8 cellular contexts compared by ENCODE assay signal in genomic region chr6:34238507-34239239, GRCh38. TPM values are rescaled to one million over a fixed set of nuclear protein-coding genes. Genes with fewer than 3 reads are reported as not detected.
DNase-seq lines count a peak whose midpoint lies in the region; ATAC-seq, FAIRE-seq and TF ChIP-seq lines count a peak whose summit lies in the region.

No MANE protein-coding gene starts in this region.

- H3K27ac ChIP-seq in left ventricle myocardium inferior (replicated peaks) (no peak overlapping the region), HepG2 (ENCODE audit: extremely low read length, insufficient read depth, low read length) (peak overlapping the region; percentile 65)

- no TSS peak for BruUV-seq in HepG2 (replicated peaks; lab: Mats Ljungman, UMichigan)

- no peaks in the 10 kb centered on the region for H3K9me3 ChIP-seq in left ventricle myocardium inferior (replicated peaks)
- H3K9me3 ChIP-seq in HepG2 (ENCODE audit: low read length): no peaks in the 10 kb centered on the region

- H3K9me3 Mint-ChIP-seq in activated T-helper 2 cell treated with anti-CD3 and anti-CD28 coated beads, Interferon-gamma antibody, Interleukin-2, Interleukin-4, amounts not matched to agents 10 μg/mL and 5 μg/mL and 100 μg/mL, durations not matched to agents 14 hours and 24 hours and 36 hours: no peaks in the 10 kb centered on the region

- H3K4me3 ChIP-seq in left ventricle myocardium inferior (peak overlapping the region; percentile 91), HepG2 (replicated peaks in 1 of 3; ENCODE audit: insufficient read depth in 1 of 3, low read depth in 2 of 3, low read length in 3 of 3) (peak overlapping the region; percentile 78 to 91 (median 86))

- H3K4me2 ChIP-seq in HepG2 (ENCODE audit: low read depth, low read length): peak overlapping the region; percentile 79

- H4K20me1 ChIP-seq in HepG2 (ENCODE audit: insufficient read depth, low read length): no peaks in the 10 kb centered on the region

- peaks cover 51% of the 10 kb centered on the region for H3K36me3 Mint-ChIP-seq in activated T-helper 2 cell treated with anti-CD3 and anti-CD28 coated beads, Interferon-gamma antibody, Interleukin-2, Interleukin-4, amounts not matched to agents 10 μg/mL and 5 μg/mL and 100 μg/mL, durations not matched to agents 14 hours and 24 hours and 36 hours (ENCODE audit: low read depth)

- H3K36me3 ChIP-seq in left ventricle myocardium inferior (peaks cover 15% of the 10 kb centered on the region), HepG2 (replicated peaks in 1 of 2; ENCODE audit: control insufficient read depth in 1 of 2, insufficient read depth in 2 of 2, low read length in 2 of 2) (peaks cover 20 to 35% of the 10 kb centered on the region in 2 experiments; a peak in 4 of 5 replicates)

- TF ChIP-seq EP300 in HepG2 (IDR thresholded peaks at IDR 0.05; ENCODE audit: low read depth in 2 of 2, low read length in 2 of 2) (no peak), HepG2 (CRISPR knock-in tag; IDR thresholded peaks at IDR 0.05; ENCODE audit: borderline replicate concordance) (no peak)

- H3K27me3 ChIP-seq in left ventricle myocardium inferior (ENCODE audit: low read depth) (no peaks in the 10 kb centered on the region), HepG2 (ENCODE audit: control insufficient read depth in 1 of 2, insufficient read depth in 2 of 2, low read length in 2 of 2) (no peaks in the 10 kb centered on the region; a peak in 1 of 5 replicates)

- H3K4me1 ChIP-seq in left ventricle myocardium inferior (peaks cover 31% of the 10 kb centered on the region), HepG2 (ENCODE audit: insufficient read depth, low read length) (peaks cover 50% of the 10 kb centered on the region)

- H3K9ac ChIP-seq in HepG2 (ENCODE audit: insufficient read depth, low read depth, low read length): peak overlapping the region; percentile 88

- no peak overlapping the region for H2AFZ ChIP-seq in HepG2 (ENCODE audit: low read length)

- intact Hi-C loops in left ventricle myocardium inferior (cut with micrococcal nuclease): loop anchor here (5.0 kb wide), 1 partner anchor 41 kb away; no protein-coding TSS in a partner anchor
- intact Hi-C loops in Right ventricle myocardium superior (cut with DNase I): no loop called here
- intact Hi-C loops in activated T-helper 2 cell treated with anti-CD3 and anti-CD28 coated beads, Interferon-gamma antibody, Interleukin-2, Interleukin-4, amounts not matched to agents 10 μg/mL and 5 μg/mL and 100 μg/mL, durations not matched to agents 14 hours and 24 hours and 36 hours (cut with micrococcal nuclease): loop anchor here (5.0 kb wide), 2 partner anchors 41 to 56 kb away; no protein-coding TSS in a partner anchor
- intact Hi-C loops in HepG2 (cut with micrococcal nuclease; ENCODE audit: unreplicated experiment): no loop called here

- H3K27me3 Mint-ChIP-seq in activated T-helper 2 cell treated with anti-CD3 and anti-CD28 coated beads, Interferon-gamma antibody, Interleukin-2, Interleukin-4, amounts not matched to agents 10 μg/mL and 5 μg/mL and 100 μg/mL, durations not matched to agents 14 hours and 24 hours and 36 hours (ENCODE audit: low read depth): no peaks in the 10 kb centered on the region

- DNase-seq in left ventricle myocardium inferior: no peak
- no peak for DNase-seq in Right ventricle myocardium superior
- DNase-seq in activated T-helper 2 cell treated with anti-CD3 and anti-CD28 coated beads, Interferon-gamma antibody, Interleukin-2, Interleukin-4, amounts not matched to agents 10 μg/mL and 5 μg/mL and 100 μg/mL, durations not matched to agents 14 hours and 24 hours and 36 hours (ENCODE audit: low spot score): no peak
- DNase-seq in HepG2 (ENCODE audit: low spot score): no peak
- DNase-seq in GM13976 (ENCODE audit: low spot score): no peak
- no peak for DNase-seq in G401 (ENCODE audit: low spot score)

- 0 out of 4 replicates have a peak, but pooled peaks of 1 of the 2 experiments have one; percentile 7 for TF ChIP-seq POLR2A in HepG2 (IDR thresholded peaks at IDR 0.05; ENCODE audit: insufficient read depth in 1 of 2, low read depth in 2 of 2, low read length in 2 of 2)

- POLR2A ChIA-PET in HepG2 (lab: Yijun Ruan, JAX): no interaction called here

- FAIRE-seq in HepG2 (lab: Jason Lieb, UNC): no peak

- no peak for TF ChIP-seq RAD21 in HepG2 (CRISPR knock-in tag; IDR thresholded peaks at IDR 0.05)

- H3K79me2 ChIP-seq in HepG2 (ENCODE audit: insufficient read depth, low read length): peaks cover 25% of the 10 kb centered on the region

- H3K27ac Mint-ChIP-seq in activated T-helper 2 cell treated with anti-CD3 and anti-CD28 coated beads, Interferon-gamma antibody, Interleukin-2, Interleukin-4, amounts not matched to agents 10 μg/mL and 5 μg/mL and 100 μg/mL, durations not matched to agents 14 hours and 24 hours and 36 hours: peak overlapping the region; percentile 86

- WGBS in HepG2 (ENCODE audit: low lambda C conversion rate): 84% methylated on average over 12 of the region's 12 CpGs

- H3K4me1 Mint-ChIP-seq in activated T-helper 2 cell treated with anti-CD3 and anti-CD28 coated beads, Interferon-gamma antibody, Interleukin-2, Interleukin-4, amounts not matched to agents 10 μg/mL and 5 μg/mL and 100 μg/mL, durations not matched to agents 14 hours and 24 hours and 36 hours (ENCODE audit: low read depth): peaks cover 57% of the 10 kb centered on the region

- in situ Hi-C loops in HepG2 (cut with HindIII; ENCODE audit: extremely low pct_ligation_motif_present, low pct_unique_long_range_greater_than_20kb): loop anchor here (25.0 kb wide), 1 partner anchor 374 kb away; no protein-coding TSS in a partner anchor
- in situ Hi-C loops in GM13976 (cut with MboI; ENCODE audit: low sequenced_read_pairs, unreplicated experiment): no loop called here
- in situ Hi-C loops in G401 (cut with HindIII; ENCODE audit: low sequenced_read_pairs): no loop called here

- CTCF ChIA-PET in HepG2 (lab: Yijun Ruan, JAX; ENCODE audit: low intra/inter-chr PET ratio, low total read pairs): interaction anchor here (0.9 kb wide), 1 partner anchor 42 kb away, joined by 4 read pairs; no protein-coding TSS in a partner anchor

- H3K4me3 Mint-ChIP-seq in activated T-helper 2 cell treated with anti-CD3 and anti-CD28 coated beads, Interferon-gamma antibody, Interleukin-2, Interleukin-4, amounts not matched to agents 10 μg/mL and 5 μg/mL and 100 μg/mL, durations not matched to agents 14 hours and 24 hours and 36 hours (ENCODE audit: low read depth): peak overlapping the region; percentile 91

- no peak for ATAC-seq in Right ventricle myocardium superior (ENCODE audit: poor library complexity)
- no peak for ATAC-seq in HepG2
- ATAC-seq in HG02852 (IDR thresholded peaks at IDR 0.05; ENCODE audit: unreplicated experiment): no peak
- no peak for ATAC-seq in GM19023 (IDR thresholded peaks at IDR 0.05; ENCODE audit: unreplicated experiment)

- TF ChIP-seq CTCF in left ventricle myocardium inferior (IDR thresholded peaks at IDR 0.05; ENCODE audit: borderline replicate concordance) (no peak), HepG2 (CRISPR knock-in tag; IDR thresholded peaks at IDR 0.05) (no peak), GM13976 (IDR thresholded peaks at IDR 0.05; ENCODE audit: borderline replicate concordance, control extremely low read depth, extremely low read depth, insufficient read depth, missing control alignments) (no peak)

RNA-seq across cellular contexts. Expression of gene HMGA1, which starts 2.0 kb away (rescaled TPM):
- 46.7 TPM for total RNA-seq in left ventricle myocardium inferior
- total RNA-seq in Right ventricle myocardium superior: 45.7 TPM
- total RNA-seq in activated T-helper 2 cell treated with anti-CD3 and anti-CD28 coated beads, Interferon-gamma antibody, Interleukin-2, Interleukin-4, amounts not matched to agents 10 μg/mL and 5 μg/mL and 100 μg/mL, durations not matched to agents 14 hours and 24 hours and 36 hours: 412 and 422 TPM in 2 replicates
- total RNA-seq in HepG2 (2016; rRNA removed; fragmentation: Illumina TruSeq; extraction: Trizol): 145 and 150 TPM in 2 replicates
- total RNA-seq in HepG2 (2016; cell fraction: cytosol; rRNA removed; fragmentation: Illumina TruSeq; extraction: Trizol; ENCODE audit: low read depth): 82.4 and 94.2 TPM in 2 replicates
- total RNA-seq in HepG2 (2016; cell fraction: insoluble cytoplasmic fraction; rRNA removed; fragmentation: Illumina TruSeq; extraction: Trizol): 136 and 144 TPM in 2 replicates
- total RNA-seq in HepG2 (2016; cell fraction: membrane; rRNA removed; fragmentation: Illumina TruSeq; extraction: Trizol): 218 and 242 TPM in 2 replicates
- 54.7 and 67.6 TPM in 2 replicates for total RNA-seq in HepG2 (2016; cell fraction: nucleus; rRNA removed; fragmentation: Illumina TruSeq; extraction: Trizol)
- 110 and 117 TPM in 2 replicates for polyA plus RNA-seq in HepG2 (2011; rRNA removed)
- polyA plus RNA-seq in HepG2 (2011; cell fraction: cytosol; rRNA removed): 75.3 and 119 TPM in 2 replicates
- 94.8 and 98.5 TPM in 2 replicates for polyA plus RNA-seq in HepG2 (2011; cell fraction: nucleus; rRNA removed)
- 124 and 156 TPM in 2 replicates for polyA plus RNA-seq in HepG2 (2012)
- polyA plus RNA-seq in HepG2 (2016; cell fraction: cytosol; fragmentation: Illumina TruSeq; extraction: Trizol; ENCODE audit: low read depth): 263 TPM in 2 replicates
- polyA plus RNA-seq in HepG2 (2016; cell fraction: insoluble cytoplasmic fraction; fragmentation: Illumina TruSeq; extraction: Trizol; ENCODE audit: low read depth): 365 and 450 TPM in 2 replicates
- 531 and 581 TPM in 2 replicates for polyA plus RNA-seq in HepG2 (2016; cell fraction: membrane; fragmentation: Illumina TruSeq; extraction: Trizol; ENCODE audit: low read depth)
- polyA plus RNA-seq in HepG2 (2016; cell fraction: nucleus; fragmentation: Illumina TruSeq; extraction: Trizol; ENCODE audit: insufficient read depth, low read depth): 216 and 222 TPM in 2 replicates
- polyA minus RNA-seq in HepG2 (2011; rRNA and poly(A)+ RNA removed; ENCODE audit: low replicate concordance): 74.1 and 108 TPM in 2 replicates
- 75.7 and 94.8 TPM in 2 replicates for polyA minus RNA-seq in HepG2 (2011; cell fraction: cytosol; rRNA and poly(A)+ RNA removed)
- polyA minus RNA-seq in HepG2 (2011; cell fraction: nucleus; rRNA and poly(A)+ RNA removed): 17.0 and 21.0 TPM in 2 replicates
- total RNA-seq in G401 (2014; rRNA removed; shearing (Covaris generic)): 321 and 360 TPM in 2 replicates

RNA-seq across cellular contexts. Expression of gene SMIM29, which starts 10.1 kb away (rescaled TPM):
- total RNA-seq in left ventricle myocardium inferior: 27.1 TPM
- total RNA-seq in Right ventricle myocardium superior: 19.1 TPM
- 16.6 and 17.3 TPM in 2 replicates for total RNA-seq in activated T-helper 2 cell treated with anti-CD3 and anti-CD28 coated beads, Interferon-gamma antibody, Interleukin-2, Interleukin-4, amounts not matched to agents 10 μg/mL and 5 μg/mL and 100 μg/mL, durations not matched to agents 14 hours and 24 hours and 36 hours
- total RNA-seq in HepG2 (2016; rRNA removed; fragmentation: Illumina TruSeq; extraction: Trizol): 11.2 and 15.3 TPM in 2 replicates
- 78.6 and 81.3 TPM in 2 replicates for total RNA-seq in HepG2 (2016; cell fraction: cytosol; rRNA removed; fragmentation: Illumina TruSeq; extraction: Trizol; ENCODE audit: low read depth)
- total RNA-seq in HepG2 (2016; cell fraction: insoluble cytoplasmic fraction; rRNA removed; fragmentation: Illumina TruSeq; extraction: Trizol): 9.2 and 15.5 TPM in 2 replicates
- total RNA-seq in HepG2 (2016; cell fraction: membrane; rRNA removed; fragmentation: Illumina TruSeq; extraction: Trizol): 58.3 and 62.1 TPM in 2 replicates
- total RNA-seq in HepG2 (2016; cell fraction: nucleus; rRNA removed; fragmentation: Illumina TruSeq; extraction: Trizol): 7.2 and 10.1 TPM in 2 replicates
- polyA plus RNA-seq in HepG2 (2011; rRNA removed): 8.8 and 11.9 TPM in 2 replicates
- 9.0 and 13.2 TPM in 2 replicates for polyA plus RNA-seq in HepG2 (2011; cell fraction: cytosol; rRNA removed)
- 14.4 and 18.0 TPM in 2 replicates for polyA plus RNA-seq in HepG2 (2011; cell fraction: nucleus; rRNA removed)
- 3.4 and 5.5 TPM in 2 replicates for polyA plus RNA-seq in HepG2 (2012)
- 91.0 and 94.0 TPM in 2 replicates for polyA plus RNA-seq in HepG2 (2016; cell fraction: cytosol; fragmentation: Illumina TruSeq; extraction: Trizol; ENCODE audit: low read depth)
- 9.6 and 11.4 TPM in 2 replicates for polyA plus RNA-seq in HepG2 (2016; cell fraction: insoluble cytoplasmic fraction; fragmentation: Illumina TruSeq; extraction: Trizol; ENCODE audit: low read depth)
- polyA plus RNA-seq in HepG2 (2016; cell fraction: membrane; fragmentation: Illumina TruSeq; extraction: Trizol; ENCODE audit: low read depth): 61.6 and 63.3 TPM in 2 replicates
- polyA plus RNA-seq in HepG2 (2016; cell fraction: nucleus; fragmentation: Illumina TruSeq; extraction: Trizol; ENCODE audit: insufficient read depth, low read depth): 13.3 and 16.8 TPM in 2 replicates
- 13.5 and 15.5 TPM in 2 replicates for polyA minus RNA-seq in HepG2 (2011; rRNA and poly(A)+ RNA removed; ENCODE audit: low replicate concordance)
- polyA minus RNA-seq in HepG2 (2011; cell fraction: cytosol; rRNA and poly(A)+ RNA removed): 3.9 and 4.0 TPM in 2 replicates
- 5.6 and 6.4 TPM in 2 replicates for polyA minus RNA-seq in HepG2 (2011; cell fraction: nucleus; rRNA and poly(A)+ RNA removed)
- total RNA-seq in G401 (2014; rRNA removed; shearing (Covaris generic)): 15.0 and 17.2 TPM in 2 replicates

Comparison
In these comparisons a context has a peak if more than half of its experiments do, and no peak if none do; other contexts are left out.
1. intact Hi-C loops: an anchor here in left ventricle myocardium inferior (5.0 kb wide) and activated T-helper 2 cell treated with anti-CD3 and anti-CD28 coated beads, Interferon-gamma antibody, Interleukin-2, Interleukin-4, amounts not matched to agents 10 μg/mL and 5 μg/mL and 100 μg/mL, durations not matched to agents 14 hours and 24 hours and 36 hours (5.0 kb wide); none called in Right ventricle myocardium superior and HepG2.